ENCODE assay signal across 9 cellular contexts in genomic region chr13:28324181-28324789, GRCh38.
A peak's percentile ranks its signal among the peaks of the same experiment; 100 is the strongest.
DNase-seq lines count a peak whose midpoint lies in the region; ATAC-seq and TF ChIP-seq lines count a peak whose summit lies in the region.
"Had no signal": no experiment of that assay in that cellular context is flagged by ENCODE, and none has a peak within 500 bp of the region (broad histone marks: within the 10 kb centered on the region; RNA-seq: fewer than 3 reads in every experiment).

No MANE protein-coding gene starts in this region.

- H3K4me1 ChIP-seq in GM23338 (ENCODE audit: insufficient read depth): peaks cover 4% of the 10 kb centered on the region; the same call in 1 of the 2 replicates

- H3F3A ChIP-seq in GM23338 (replicated peaks; ENCODE audit: low read depth): no peaks in the 10 kb centered on the region

- no peaks in the 10 kb centered on the region; the same call in none of the 3 replicates for H3K4me1 Mint-ChIP-seq in GM23338
- H3K4me1 Mint-ChIP-seq in memory B cell: peaks cover 3% of the 10 kb centered on the region
- H3K4me1 Mint-ChIP-seq: central memory CD8-positive, alpha-beta T cell had no signal

- H3K4me3 Mint-ChIP-seq in GM23338 (no peak overlapping the region; the same call in 2 of the 3 replicates), memory B cell (no peak overlapping the region)
- H3K4me3 Mint-ChIP-seq: central memory CD8-positive, alpha-beta T cell had no signal

- no peaks in the 10 kb centered on the region for H3K79me2 ChIP-seq in GM23338 (replicated peaks; ENCODE audit: insufficient read depth)

- peaks cover 8% of the 10 kb centered on the region for H3K27me3 Mint-ChIP-seq in GM23338 (ENCODE audit: insufficient read depth, low read depth, poor library complexity)
- H3K27me3 Mint-ChIP-seq in memory B cell: no peaks in the 10 kb centered on the region

- DNase-seq in DMS 273 (lab: John Stamatoyannopoulos, UW; ENCODE audit: unreplicated experiment) (peak; percentile 79), GM23338 (ENCODE audit: low spot score) (peak; percentile 93), NCI-H69 (lab: John Stamatoyannopoulos, UW) (peak; percentile 38), memory B cell (ENCODE audit: low spot score in 2 of 2) (peak; percentile 49 to 55)
- DNase-seq in activated CD4-positive, alpha-beta T cell treated with anti-CD3 and anti-CD28 coated beads, Interleukin-2, amount 50 U/mL, for 24 hours (ENCODE audit: low read depth in 1 of 2, low spot score in 1 of 2): peak; percentile 2 to 50
- DNase-seq in effector CD4-positive, alpha-beta T cell: peak; percentile 25
- peak; percentile 11 to 12 for DNase-seq in stimulated activated CD8-positive, alpha-beta memory T cell treated with anti-CD3 and anti-CD28 coated beads, Interleukin-7, amount 100 ng/mL, for 4 hours (ENCODE audit: low read depth in 2 of 2)

- no peaks in the 10 kb centered on the region for H3K9me2 ChIP-seq in GM23338 (ENCODE audit: insufficient read depth)

- no peak overlapping the region for H3K4me2 ChIP-seq in GM23338

- ATAC-seq in GM23338: peak; percentile 96
- ATAC-seq in memory B cell (ENCODE audit: low read depth): peak; percentile 75
- no peak for ATAC-seq in HG02763 (IDR thresholded peaks at IDR 0.05; ENCODE audit: unreplicated experiment)

- no peak overlapping the region for H3K4me3 ChIP-seq in GM23338

- peak; percentile 88 to 96 for TF ChIP-seq CTCF in GM23338 (conservative IDR thresholded peaks at IDR 0.05; ENCODE audit: low read depth in 2 of 2)

- H3K27me3 ChIP-seq in GM23338 (ENCODE audit: insufficient read depth): no peaks in the 10 kb centered on the region

- no peak overlapping the region for H3K27ac Mint-ChIP-seq in GM23338
- no peak overlapping the region for H3K27ac Mint-ChIP-seq in memory B cell

- H3K36me3 Mint-ChIP-seq in GM23338 (ENCODE audit: low read depth) (peaks cover 25% of the 10 kb centered on the region), memory B cell (no peaks in the 10 kb centered on the region)

- H3K27ac ChIP-seq in GM23338 (ENCODE audit: low read depth): peak overlapping the region; percentile 60; the same call in 1 of the 2 replicates

- no peaks in the 10 kb centered on the region for H4K20me1 ChIP-seq in GM23338 (replicated peaks; ENCODE audit: insufficient read depth)

- H3K36me3 ChIP-seq in GM23338 (ENCODE audit: insufficient read depth): peaks cover 18% of the 10 kb centered on the region

- no peaks in the 10 kb centered on the region for H3K9me3 Mint-ChIP-seq in GM23338
- no peaks in the 10 kb centered on the region for H3K9me3 Mint-ChIP-seq in memory B cell
- H3K9me3 Mint-ChIP-seq: central memory CD8-positive, alpha-beta T cell had no signal

- no peak overlapping the region for H2AFZ ChIP-seq in GM23338

TF ChIP-seq in GM23338, 12 proteins besides CTCF, POLR2A, EP300 and RAD21:
- TF ChIP-seq ZNF462 (CRISPR knock-in tag; IDR thresholded peaks at IDR 0.05) (no peak), STAT1 (IDR thresholded peaks at IDR 0.05; ENCODE audit: unreplicated experiment) (no peak), EZH2 (IDR thresholded peaks at IDR 0.05; ENCODE audit: low read depth, unreplicated experiment) (no peak)

Comparison
In these comparisons a context has a peak if more than half of its experiments do, and no peak if none do; other contexts are left out.
1. DNase-seq: peak in every context shown above with its lines; median percentile 93 in GM23338; 79 in DMS 273; 52 in memory B cell; 38 in NCI-H69; 26 in activated CD4-positive, alpha-beta T cell treated with anti-CD3 and anti-CD28 coated beads, Interleukin-2, amount 50 U/mL, for 24 hours; 25 in effector CD4-positive, alpha-beta T cell; 12 in stimulated activated CD8-positive, alpha-beta memory T cell treated with anti-CD3 and anti-CD28 coated beads, Interleukin-7, amount 100 ng/mL, for 4 hours.